Comparison of ENCODE assay signal across 25 cellular contexts in the genomic region with DNA sequence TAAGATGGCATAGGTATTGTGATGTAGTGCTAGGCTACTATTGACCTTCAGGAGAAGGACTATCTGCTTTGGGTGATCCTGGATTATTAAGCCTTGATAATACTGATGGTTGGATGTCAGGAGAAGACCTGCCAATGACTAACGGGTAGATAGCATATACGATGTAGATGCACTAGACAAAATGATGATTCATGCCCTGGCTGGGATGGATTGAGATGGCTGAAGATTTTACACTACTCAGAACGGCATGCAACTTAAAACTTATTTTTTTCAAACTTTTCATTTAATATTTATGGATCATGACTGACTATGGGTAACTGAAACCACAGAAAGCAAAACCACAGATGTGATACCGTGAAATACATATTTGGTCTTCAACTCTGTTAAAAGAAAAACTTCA.
"Had no signal": no experiment of that assay in that cellular context is flagged by ENCODE, and none has a peak within 500 bp of the region (broad histone marks: within the 10 kb centered on the region; RNA-seq: fewer than 3 reads in every experiment).

No MANE protein-coding gene starts in this region.

- DNase-seq: activated CD8-positive, alpha-beta memory T cell treated with anti-CD3 and anti-CD28 coated beads for 24 hours; activated CD8-positive, alpha-beta memory T cell treated with anti-CD3 and anti-CD28 coated beads, Interleukin-2, amount 50 U/mL, for 48 hours; activated gamma-delta T cell; activated T-cell treated with anti-CD3 and anti-CD28 coated beads, Interleukin-2, amount 50 U/mL, for 72 hours; adrenal gland; effector CD8-positive, alpha-beta T cell; foreskin fibroblast; heart left ventricle; kidney; natural killer cell; right lobe of liver; stimulated activated CD4-positive, alpha-beta T cell treated with anti-CD3 and anti-CD28 coated beads, Interleukin-4, amount 100 ng/mL, for 1 hour; T-helper 1 cell; T1000; upper lobe of right lung had no signal

- H3K4me1 ChIP-seq: adrenal gland, heart left ventricle, parathyroid adenoma, right lobe of liver, upper lobe of right lung had no signal

- H3K27me3 ChIP-seq: cardiac muscle cell, right lobe of liver had no signal

- FAIRE-seq: astrocyte, endothelial cell of umbilical vein, kidney had no signal

- ATAC-seq: activated CD4-positive, CD25-positive, alpha-beta regulatory T cell treated with anti-CD3 and anti-CD28 coated beads, Interleukin-2, amount 50 U/mL, for 24 hours; activated T-cell treated with anti-CD3 and anti-CD28 coated beads, Interleukin-2, amount 50 U/mL, for 72 hours; heart left ventricle; left lobe of liver; right lobe of liver; upper lobe of right lung had no signal

- H3K36me3 ChIP-seq: adrenal gland, cardiac muscle cell, heart left ventricle, right lobe of liver, upper lobe of right lung had no signal

- H3K36me3 Mint-ChIP-seq: activated naive CD4-positive, alpha-beta T cell treated with anti-CD3 and anti-CD28 coated beads, Interleukin-2, amount 50 U/mL, for 24 hours; natural killer cell had no signal

- H3K4me1 Mint-ChIP-seq: activated naive CD4-positive, alpha-beta T cell treated with anti-CD3 and anti-CD28 coated beads, Interleukin-2, amount 50 U/mL, for 24 hours; natural killer cell had no signal

- H3K79me2 ChIP-seq: parathyroid adenoma had no signal

- H3K4me2 ChIP-seq: smooth muscle cell had no signal

- H3K9me3 Mint-ChIP-seq: activated naive CD4-positive, alpha-beta T cell treated with anti-CD3 and anti-CD28 coated beads, Interleukin-2, amount 50 U/mL, for 24 hours; activated T-cell treated with anti-CD3 and anti-CD28 coated beads, Interleukin-2, amount 50 U/mL, for 72 hours; dendritic cell treated with granulocyte-macrophage colony-stimulating factor and Interleukin-4, amounts not matched to agents 40 ng/mL and 50 ng/mL, for 4 days; natural killer cell had no signal

- H3K9ac ChIP-seq: parathyroid adenoma had no signal

- H3K27ac Mint-ChIP-seq: activated naive CD4-positive, alpha-beta T cell treated with anti-CD3 and anti-CD28 coated beads, Interleukin-2, amount 50 U/mL, for 24 hours; activated T-cell treated with anti-CD3 and anti-CD28 coated beads, Interleukin-2, amount 50 U/mL, for 72 hours; dendritic cell treated with granulocyte-macrophage colony-stimulating factor and Interleukin-4, amounts not matched to agents 40 ng/mL and 50 ng/mL, for 4 days; natural killer cell had no signal

- H3K4me3 ChIP-seq: adrenal gland, cardiac muscle cell, heart left ventricle, lung, right lobe of liver, smooth muscle cell, upper lobe of right lung had no signal

- H3K9me3 ChIP-seq: adrenal gland, heart left ventricle, right lobe of liver, upper lobe of right lung had no signal

- H3K4me3 Mint-ChIP-seq: activated naive CD4-positive, alpha-beta T cell treated with anti-CD3 and anti-CD28 coated beads, Interleukin-2, amount 50 U/mL, for 24 hours; activated T-cell treated with anti-CD3 and anti-CD28 coated beads, Interleukin-2, amount 50 U/mL, for 72 hours; dendritic cell treated with granulocyte-macrophage colony-stimulating factor and Interleukin-4, amounts not matched to agents 40 ng/mL and 50 ng/mL, for 4 days; natural killer cell had no signal

- H2AFZ ChIP-seq: parathyroid adenoma had no signal

- H3K27ac ChIP-seq: adrenal gland, cardiac muscle cell, heart left ventricle, parathyroid adenoma, right lobe of liver, upper lobe of right lung had no signal
